15 cellular contexts compared by ENCODE assay signal in genomic region chr3:180332608-180333007, GRCh38.
DNase-seq lines count a peak whose midpoint lies in the region; ATAC-seq and FAIRE-seq lines count a peak whose summit lies in the region.
"Had no signal": no experiment of that assay in that cellular context is flagged by ENCODE, and none has a peak within 500 bp of the region (broad histone marks: within the 10 kb centered on the region; RNA-seq: fewer than 3 reads in every experiment).

No MANE protein-coding gene starts in this region.

- H3K4me3 ChIP-seq in small intestine (ENCODE audit: low read depth in 1 of 2, low read length in 2 of 2): no peak overlapping the region

- FAIRE-seq in small intestine (lab: Jason Lieb, UNC): no peak

- H3K27me3 ChIP-seq in small intestine (ENCODE audit: control insufficient read depth in 2 of 2, insufficient read depth in 2 of 2, low read length in 2 of 2): no peaks in the 10 kb centered on the region

- 60 to 81% (median 73%) methylated on average over 4 of the region's 4 CpGs for WGBS in small intestine, 3 donors

- H3K4me1 ChIP-seq in small intestine (ENCODE audit: control insufficient read depth in 2 of 2, insufficient read depth in 1 of 2, low read depth in 1 of 2, low read length in 1 of 2): no peaks in the 10 kb centered on the region

- DNase-seq in small intestine (no peak), posterior cingulate gyrus (no peak), GDM1 (lab: John Stamatoyannopoulos, UW) (no peak)
- DNase-seq: HCEC 1CT; naive thymus-derived CD4-positive, alpha-beta T cell; NCI-H2029; right cardiac atrium; SW 1271 had no signal

- intact Hi-C loops in posterior cingulate gyrus (cut with DNase I): no loop called here

- H3K36me3 ChIP-seq in small intestine (ENCODE audit: control insufficient read depth in 2 of 2, insufficient read depth in 2 of 2, low read length in 2 of 2): no peaks in the 10 kb centered on the region

- H3K9me3 ChIP-seq in small intestine (ENCODE audit: control insufficient read depth, low read depth): no peaks in the 10 kb centered on the region

- H3K27ac ChIP-seq in small intestine (ENCODE audit: low read depth in 1 of 2, low read length in 1 of 2): no peak overlapping the region
- H3K27ac ChIP-seq: C4-2B, KMS-11 had no signal

- peak; percentile 67 for ATAC-seq in GM18868 (IDR thresholded peaks at IDR 0.05; ENCODE audit: unreplicated experiment)
- ATAC-seq in GM21447 (IDR thresholded peaks at IDR 0.05; ENCODE audit: unreplicated experiment): peak; percentile 42
- ATAC-seq in HG02981 (IDR thresholded peaks at IDR 0.05; ENCODE audit: unreplicated experiment): peak; percentile 36
- ATAC-seq in HG03558 (IDR thresholded peaks at IDR 0.05; ENCODE audit: extremely low read depth, unreplicated experiment): peak; percentile 40
- no peak for ATAC-seq in GM19328 (IDR thresholded peaks at IDR 0.05; ENCODE audit: unreplicated experiment)
- ATAC-seq: naive thymus-derived CD4-positive, alpha-beta T cell; right cardiac atrium had no signal
